ENCODE assay signal across 2 cellular contexts in genomic region chr1:36156329-36157114, GRCh38.
TF ChIP-seq lines count a peak whose summit lies in the region.

No MANE protein-coding gene starts in this region.

TF ChIP-seq in HCT116, 20 proteins besides CTCF, POLR2A, EP300 and RAD21:
- TF ChIP-seq FOSL1 (IDR thresholded peaks at IDR 0.05; ENCODE audit: low read depth) (no peak), SP1 (IDR thresholded peaks at IDR 0.05; ENCODE audit: low read depth) (no peak), CEBPB (IDR thresholded peaks at IDR 0.05; ENCODE audit: low read depth) (no peak), ELF1 (IDR thresholded peaks at IDR 0.05; ENCODE audit: borderline replicate concordance, low read depth) (no peak), REST (IDR thresholded peaks at IDR 0.05; ENCODE audit: low read depth) (no peak), SRF (IDR thresholded peaks at IDR 0.05; ENCODE audit: low read depth) (no peak), POLR2AphosphoS5 (IDR thresholded peaks at IDR 0.05; ENCODE audit: low read depth, low read length) (0 out of 2 replicates have a peak, but pooled peaks have one; percentile 25), MAX (IDR thresholded peaks at IDR 0.05) (no peak), EGR1 (IDR thresholded peaks at IDR 0.05; ENCODE audit: low read depth) (no peak), ZFX (IDR thresholded peaks at IDR 0.05) (peak; percentile 70), SIN3A (IDR thresholded peaks at IDR 0.05; ENCODE audit: low read depth) (no peak), TCF7L2 (IDR thresholded peaks at IDR 0.05; ENCODE audit: borderline replicate concordance, extremely low read depth, insufficient read depth, insufficient read length) (peak; percentile 10), CBX3 (IDR thresholded peaks at IDR 0.05; ENCODE audit: low read depth) (no peak), EZH2 (IDR thresholded peaks at IDR 0.05) (no peak), ZBTB33 (IDR thresholded peaks at IDR 0.05; ENCODE audit: extremely low read depth, insufficient replicate concordance, low read length) (no peak), JUND (IDR thresholded peaks at IDR 0.05) (no peak), YY1 (IDR thresholded peaks at IDR 0.05; ENCODE audit: extremely low read depth, insufficient replicate concordance, low read depth, low read length) (peak; percentile 7), EZH2phosphoT487 (IDR thresholded peaks at IDR 0.05; ENCODE audit: borderline replicate concordance) (no peak)

TF ChIP-seq in H1, 55 proteins besides CTCF, POLR2A, EP300 and RAD21:
- peak; percentile 73 for TF ChIP-seq CTBP2 (IDR thresholded peaks at IDR 0.05; ENCODE audit: borderline replicate concordance, insufficient read depth, insufficient read length, low read length)
- no peak for TF ChIP-seq CBX8 (IDR thresholded peaks at IDR 0.05; ENCODE audit: borderline replicate concordance, low read depth, low read length)
- TF ChIP-seq TAF7 (optimal IDR thresholded peaks at IDR 0.05; ENCODE audit: borderline replicate concordance, low read depth, low read length): no peak
- TF ChIP-seq SP4 (IDR thresholded peaks at IDR 0.05; ENCODE audit: low read length): no peak; the same call in 1 of the 2 replicates
- peak; percentile 71; the same call in 1 of the 2 replicates for TF ChIP-seq MAX (IDR thresholded peaks at IDR 0.05)
- peak; percentile 22; the same call in 1 of the 2 replicates for TF ChIP-seq E2F6 (IDR thresholded peaks at IDR 0.05)
- TF ChIP-seq POU5F1 (IDR thresholded peaks at IDR 0.05; ENCODE audit: low read depth, low read length): no peak
- peak; percentile 82 for TF ChIP-seq ASH2L (IDR thresholded peaks at IDR 0.05; ENCODE audit: low read length)
- no peak; a peak in 1 of 4 replicates for TF ChIP-seq HDAC2 (IDR thresholded peaks at IDR 0.05; ENCODE audit: borderline replicate concordance in 1 of 2, low read depth in 2 of 2, low read length in 2 of 2)
- TF ChIP-seq FOSL1 (IDR thresholded peaks at IDR 0.05; ENCODE audit: insufficient read depth, low read depth, low read length): no peak
- TF ChIP-seq SIN3A (conservative IDR thresholded peaks at IDR 0.05 in 1 of 2, IDR thresholded peaks at IDR 0.05 in 1 of 2; ENCODE audit: low read depth in 1 of 2, low read length in 2 of 2): peak; percentile 57 to 65; a peak in 1 of 4 replicates
- TF ChIP-seq RBBP5 (IDR thresholded peaks at IDR 0.05; ENCODE audit: borderline replicate concordance, low read depth, low read length): peak; percentile 84; the same call in 1 of the 2 replicates
- TF ChIP-seq KDM4A (IDR thresholded peaks at IDR 0.05; ENCODE audit: low read depth, low read length, severe bottlenecking): peak; percentile 74
- TF ChIP-seq KDM1A (IDR thresholded peaks at IDR 0.05; ENCODE audit: borderline replicate concordance, low read length): peak; percentile 95
- TF ChIP-seq EGR1 (IDR thresholded peaks at IDR 0.05; ENCODE audit: borderline replicate concordance, low read depth, low read length): peak; percentile 84
- TF ChIP-seq PHF8 (conservative IDR thresholded peaks at IDR 0.05; ENCODE audit: low read depth, low read length): 0 out of 2 replicates have a peak, but pooled peaks have one; percentile 4
- no peak for TF ChIP-seq ZNF274 (IDR thresholded peaks at IDR 0.05; ENCODE audit: borderline replicate concordance, extremely low read depth, low read length)
- TF ChIP-seq GABPA (IDR thresholded peaks at IDR 0.05; ENCODE audit: borderline replicate concordance, insufficient read depth, low read length): no peak
- TF ChIP-seq MAFK (IDR thresholded peaks at IDR 0.05; ENCODE audit: low read depth, low read length): no peak
- no peak for TF ChIP-seq JUND (IDR thresholded peaks at IDR 0.05; ENCODE audit: low read length)
- 0 out of 2 replicates have a peak, but pooled peaks have one; percentile 24 for TF ChIP-seq CREB1 (IDR thresholded peaks at IDR 0.05)
- TF ChIP-seq TBP (IDR thresholded peaks at IDR 0.05; ENCODE audit: low read depth, low read length): no peak
- TF ChIP-seq TEAD4 (IDR thresholded peaks at IDR 0.05; ENCODE audit: low read depth, low read length): 0 out of 2 replicates have a peak, but pooled peaks have one; percentile 21
- no peak for TF ChIP-seq NRF1 (IDR thresholded peaks at IDR 0.05; ENCODE audit: low read depth, low read length)
